ENCODE assay signal across 13 cellular contexts in genomic region chr15:73464602-73465001, GRCh38. TPM values are rescaled to one million over a fixed set of nuclear protein-coding genes. Genes with fewer than 3 reads are reported as not detected.
A peak's percentile ranks its signal among the peaks of the same experiment; 100 is the strongest.
DNase-seq lines count a peak whose midpoint lies in the region; ATAC-seq, FAIRE-seq and TF ChIP-seq lines count a peak whose summit lies in the region.
"Had no signal": no experiment of that assay in that cellular context is flagged by ENCODE, and none has a peak within 500 bp of the region (broad histone marks: within the 10 kb centered on the region; RNA-seq: fewer than 3 reads in every experiment).

No MANE protein-coding gene starts in this region.

- H3K4me3 ChIP-seq in Caco-2 (ENCODE audit: low read depth, low read length) (no peak overlapping the region), keratinocyte (ENCODE audit: control insufficient read depth in 2 of 3, extremely low read depth in 1 of 3, insufficient read depth in 2 of 3, low read depth in 1 of 3, low read length in 3 of 3) (no peak overlapping the region)
- H3K4me3 ChIP-seq: ascending aorta, left ventricle myocardium inferior, testis had no signal

- no peak overlapping the region for H2BK15ac ChIP-seq in H9 (ENCODE audit: low read depth, low read length)

- no peak overlapping the region for H3K23ac ChIP-seq in H9 (ENCODE audit: insufficient read length, low read depth, low read length)

- no peak overlapping the region for H3K4me3 Mint-ChIP-seq in Caco-2 (ENCODE audit: unreplicated experiment)
- no peak overlapping the region for H3K4me3 Mint-ChIP-seq in H9
- H3K4me3 Mint-ChIP-seq in WTC11 = no peak overlapping the region

- no peak overlapping the region for H3K56ac ChIP-seq in H9 (ENCODE audit: insufficient read length, low read depth, low read length)

- POLR2A ChIA-PET in Caco-2 (lab: Charles Lee) = no interaction called here
- POLR2A ChIA-PET in WTC11 (lab: Charles Lee) = no interaction called here

- BruUV-seq in Caco-2 (replicated peaks; lab: Mats Ljungman, UMichigan) = no TSS peak

- H4K20me1 ChIP-seq in H9 (ENCODE audit: control insufficient read depth, insufficient read depth, insufficient read length) (no peaks in the 10 kb centered on the region), keratinocyte (ENCODE audit: control insufficient read depth, extremely low read depth, insufficient read depth, low read length) (no peaks in the 10 kb centered on the region)

- no peak overlapping the region for H2BK5ac ChIP-seq in H9 (ENCODE audit: insufficient read length, low read length)

- H3K36me3 Mint-ChIP-seq in Caco-2 (ENCODE audit: insufficient read depth, unreplicated experiment) (no peaks in the 10 kb centered on the region), H9 (ENCODE audit: insufficient read depth in 1 of 3, low read depth in 3 of 3) (no peaks in the 10 kb centered on the region), WTC11 (no peaks in the 10 kb centered on the region)

- no peak overlapping the region for H2BK20ac ChIP-seq in H9 (ENCODE audit: low read depth, low read length, poor library complexity, severe bottlenecking)

- DNase-seq in Caco-2 (no peak), H9 (peak; percentile 33), WTC11 (ENCODE audit: low spot score) (peak; percentile 20), keratinocyte (ENCODE audit: low read depth, low spot score) (no peak)
- DNase-seq: left ventricle myocardium inferior, NCI-H1694, T1000, testis had no signal

- H2AFZ ChIP-seq in H9 (ENCODE audit: low read length) (no peak overlapping the region), keratinocyte (ENCODE audit: control insufficient read depth, low read length) (no peak overlapping the region)

- H3K27me3 ChIP-seq in Caco-2 (replicated peaks; ENCODE audit: control insufficient read depth, insufficient read depth, low read length) (no peaks in the 10 kb centered on the region), H9 (ENCODE audit: insufficient read depth, low read length) (no peaks in the 10 kb centered on the region), keratinocyte (ENCODE audit: control insufficient read depth, extremely low read depth, insufficient read depth, low read length) (peaks cover 6% of the 10 kb centered on the region)
- H3K27me3 ChIP-seq: ascending aorta, testis had no signal

- H3K4me2 ChIP-seq in H9 (ENCODE audit: insufficient read depth, insufficient read length, low read length) (no peak overlapping the region), keratinocyte (ENCODE audit: control insufficient read depth, extremely low read depth, insufficient read depth, low read depth, low read length) (no peak overlapping the region)

- no peaks in the 10 kb centered on the region for H3K36me3 ChIP-seq in Caco-2 (ENCODE audit: control insufficient read depth, insufficient read depth, low read length)
- no peaks in the 10 kb centered on the region for H3K36me3 ChIP-seq in keratinocyte (ENCODE audit: control insufficient read depth in 2 of 2, extremely low read depth in 1 of 2, insufficient read depth in 2 of 2, low read length in 2 of 2)
- H3K36me3 ChIP-seq: ascending aorta, left ventricle myocardium inferior had no signal

- no peaks in the 10 kb centered on the region for H3K79me1 ChIP-seq in H9 (ENCODE audit: insufficient read depth, low read depth, low read length, poor library complexity, severe bottlenecking)

- H3K4me1 ChIP-seq in Caco-2 (no peaks in the 10 kb centered on the region), H9 (ENCODE audit: insufficient read depth, low read length) (no peaks in the 10 kb centered on the region), keratinocyte (ENCODE audit: control insufficient read depth, extremely low read depth, insufficient read depth, low read length) (no peaks in the 10 kb centered on the region)
- H3K4me1 ChIP-seq: ascending aorta, testis had no signal

- H3K27me3 Mint-ChIP-seq in Caco-2 (ENCODE audit: insufficient read depth, unreplicated experiment) = peaks cover 13% of the 10 kb centered on the region
- H3K27me3 Mint-ChIP-seq in H9 (ENCODE audit: low read depth) = no peaks in the 10 kb centered on the region
- no peaks in the 10 kb centered on the region for H3K27me3 Mint-ChIP-seq in WTC11 (ENCODE audit: low read depth)

- H3K9me1 ChIP-seq in keratinocyte (ENCODE audit: control insufficient read depth, extremely low read depth, insufficient read depth, low read length) = no peaks in the 10 kb centered on the region

- no peak overlapping the region for H2AK5ac ChIP-seq in H9 (ENCODE audit: insufficient read length, low read length)

- H3K27ac Mint-ChIP-seq in Caco-2 (ENCODE audit: unreplicated experiment) = no peak overlapping the region
- H3K27ac Mint-ChIP-seq in H9 = no peak overlapping the region
- H3K27ac Mint-ChIP-seq in WTC11 = no peak overlapping the region

- H3K9ac ChIP-seq in H9 (ENCODE audit: extremely low read depth, insufficient read length, low read length) (no peak overlapping the region), keratinocyte (ENCODE audit: control insufficient read depth, extremely low read depth, insufficient read depth, low read length) (no peak overlapping the region)

- H2BK12ac ChIP-seq in H9 (ENCODE audit: insufficient read length, low read depth, low read length) = no peak overlapping the region

- no peaks in the 10 kb centered on the region for H3K9me3 Mint-ChIP-seq in Caco-2 (ENCODE audit: unreplicated experiment)
- no peaks in the 10 kb centered on the region; a peak in 1 of 5 replicates for H3K9me3 Mint-ChIP-seq in H9
- no peaks in the 10 kb centered on the region for H3K9me3 Mint-ChIP-seq in WTC11

- no peak overlapping the region for H3K14ac ChIP-seq in H9 (ENCODE audit: insufficient read depth, low read length)

- H3T11ph ChIP-seq in H9 (ENCODE audit: low read length) = no peak overlapping the region

- H3K18ac ChIP-seq in H9 (ENCODE audit: insufficient read length, low read depth, low read length) = no peak overlapping the region

- H3K27ac ChIP-seq in H9 (ENCODE audit: insufficient read length, low read depth, low read length) = no peak overlapping the region
- H3K27ac ChIP-seq in keratinocyte (ENCODE audit: control insufficient read depth, insufficient read depth, low read length) = no peak overlapping the region
- H3K27ac ChIP-seq: ascending aorta, left ventricle myocardium inferior, testis had no signal

- H4K8ac ChIP-seq in H9 (replicated peaks; ENCODE audit: insufficient read length, low read depth, low read length) = no peak overlapping the region

- H3K79me2 ChIP-seq in H9 (ENCODE audit: insufficient read depth, low read length) = no peaks in the 10 kb centered on the region
- no peaks in the 10 kb centered on the region for H3K79me2 ChIP-seq in keratinocyte (ENCODE audit: control insufficient read depth, insufficient read depth, low read length)

- CTCF ChIA-PET in Caco-2 (lab: Charles Lee) (interaction anchor here (1.2 kb wide), 1 partner anchor 37 kb away, joined by 3 read pairs; no protein-coding TSS in a partner anchor), WTC11 (lab: Charles Lee) (interaction anchor here (0.6 to 1.6 kb wide), 29 partner anchors 21 to 253 kb away, joined by 3 to 8 read pairs (median 4); no protein-coding TSS in a partner anchor)

- no peak for FAIRE-seq in keratinocyte (lab: Jason Lieb, UNC)

- dilution Hi-C loops in keratinocyte (cut with MboI; ENCODE audit: extremely low pct_ligation_motif_present, low sequenced_read_pairs) = no loop called here

- H3K4me1 Mint-ChIP-seq in Caco-2 (ENCODE audit: low read depth, unreplicated experiment) = no peaks in the 10 kb centered on the region
- peaks cover 0 to 7% of the 10 kb centered on the region in 2 experiments; a peak in 2 of 4 replicates for H3K4me1 Mint-ChIP-seq in H9
- no peaks in the 10 kb centered on the region for H3K4me1 Mint-ChIP-seq in WTC11

- no CpG with 5 or more reads among the region's 2 CpGs for WGBS in H9 (ENCODE audit: extremely low coverage, insufficient read length, low lambda C conversion rate)

- peak; percentile 84 for ATAC-seq in WTC11
- no peak for ATAC-seq in GM21737 (IDR thresholded peaks at IDR 0.05; ENCODE audit: unreplicated experiment)
- ATAC-seq in HG03139 (IDR thresholded peaks at IDR 0.05; ENCODE audit: unreplicated experiment) = no peak
- ATAC-seq in HG03565 (IDR thresholded peaks at IDR 0.05; ENCODE audit: unreplicated experiment) = no peak
- ATAC-seq: esophagus mucosa had no signal

- TF ChIP-seq CTCF in Caco-2 (IDR thresholded peaks at IDR 0.05; ENCODE audit: insufficient read depth in 1 of 2, low read depth in 1 of 2, low read length in 1 of 2, severe bottlenecking in 1 of 2, unreplicated experiment in 1 of 2) (peak; percentile 13 to 20), H9 (conservative IDR thresholded peaks at IDR 0.05) (peak; percentile 66), WTC11 (IDR thresholded peaks at IDR 0.05) (peak; percentile 48; the same call in 1 of the 2 replicates), keratinocyte (optimal IDR thresholded peaks at IDR 0.05 in 1 of 3, IDR thresholded peaks at IDR 0.05 in 1 of 3, conservative IDR thresholded peaks at IDR 0.05 in 1 of 3; ENCODE audit: extremely low read depth in 1 of 3, insufficient read depth in 2 of 3, low read length in 3 of 3) (peak in 2 of 3 experiments; percentile 28 to 43)

- no peak overlapping the region for H4K91ac ChIP-seq in H9 (ENCODE audit: insufficient read length, low read depth, low read length)

- no peak overlapping the region for H4K5ac ChIP-seq in H9 (ENCODE audit: insufficient read length, low read depth, low read length)

- H2BK120ac ChIP-seq in H9 (ENCODE audit: low read depth, low read length, poor library complexity, severe bottlenecking) = no peak overlapping the region

- H3K4ac ChIP-seq in H9 (ENCODE audit: low read depth, low read length) = no peak overlapping the region

- intact Hi-C loops in Caco-2 (cut with micrococcal nuclease; ENCODE audit: unreplicated experiment) = no loop called here

- H3K23me2 ChIP-seq in H9 (ENCODE audit: insufficient read length, low read depth, low read length, poor library complexity, severe bottlenecking) = no peaks in the 10 kb centered on the region

- no peaks in the 10 kb centered on the region for H3K9me3 ChIP-seq in Caco-2
- no peaks in the 10 kb centered on the region for H3K9me3 ChIP-seq in H9 (ENCODE audit: control insufficient read depth, low read depth, low read length)
- no peaks in the 10 kb centered on the region for H3K9me3 ChIP-seq in keratinocyte (ENCODE audit: control insufficient read depth, low read depth, low read length)
- H3K9me3 ChIP-seq: ascending aorta, left ventricle myocardium inferior, testis had no signal

TF ChIP-seq in WTC11, 78 proteins besides CTCF, POLR2A, EP300 and RAD21 (continues in another document):
- TF ChIP-seq CREM (CRISPR knock-in tag; IDR thresholded peaks at IDR 0.05) = no peak

RNA-seq across cellular contexts. Expression of gene REC114, which starts 21.6 kb away (rescaled TPM):
- total RNA-seq in Caco-2 (2022) (not detected in 2 replicates), H9 (2021) (not detected in 2 replicates), WTC11 (2021) (not detected in 3 replicates)
- not detected in 3 replicates for polyA plus RNA-seq in keratinocyte
- not detected for polyA plus RNA-seq in keratinocyte (2011; ENCODE audit: low read depth)
- not detected in 2 replicates for polyA plus RNA-seq in keratinocyte (2011; cell fraction: cytosol; rRNA removed)
- polyA plus RNA-seq in keratinocyte (2011; cell fraction: nucleus; rRNA removed) = not detected in 2 replicates
- not detected in 2 replicates for polyA plus RNA-seq in keratinocyte (2012; ENCODE audit: low replicate concordance)
- not detected in 3 replicates for polyA minus RNA-seq in keratinocyte
- polyA minus RNA-seq in keratinocyte (2011; cell fraction: cytosol; rRNA and poly(A)+ RNA removed) = not detected
- polyA minus RNA-seq in keratinocyte (2011; cell fraction: nucleus; rRNA and poly(A)+ RNA removed) = not detected in 2 replicates
- total RNA-seq: ascending aorta, esophagus mucosa had no signal

Comparison
In these comparisons a context has a peak if more than half of its experiments do, and no peak if none do; other contexts are left out.
1. DNase-seq: peak in H9 (single experiment) and WTC11 (single experiment); none in Caco-2 (0 of 2) and keratinocyte (single experiment).
2. Peak in every context shown above with its lines, with median percentiles within 50 percentile points of each other: CTCF ChIP-seq.